In genomic region chr17:7001562-7001961, GRCh38 we compare ENCODE assay signal across 9 cellular contexts. TPM values are rescaled to one million over a fixed set of nuclear protein-coding genes. Genes with fewer than 3 reads are reported as not detected.
A peak's percentile ranks its signal among the peaks of the same experiment; 100 is the strongest.
DNase-seq lines count a peak whose midpoint lies in the region; ATAC-seq, FAIRE-seq and TF ChIP-seq lines count a peak whose summit lies in the region.
"Had no signal": no experiment of that assay in that cellular context is flagged by ENCODE, and none has a peak within 500 bp of the region (broad histone marks: within the 10 kb centered on the region; RNA-seq: fewer than 3 reads in every experiment).

No MANE protein-coding gene starts in this region.

- WGBS in small intestine, 3 donors: 54 to 81% (median 61%) methylated on average over 6 of the region's 6 CpGs

- DNase-seq in GM20000 (ENCODE audit: low spot score): no peak
- peak; percentile 64 for DNase-seq in activated T-cell treated with anti-CD3 and anti-CD28 coated beads, Interleukin-2, amount 50 U/mL, for 24 hours
- DNase-seq in iPS-NIHi11 (ENCODE audit: low spot score): peak; percentile 62
- DNase-seq in NCI-H2081 treated with DMSO at 0.1 percent for 48 hours (lab: John Stamatoyannopoulos, UW): no peak
- no peak for DNase-seq in MG63
- no peak for DNase-seq in small intestine

- no peaks in the 10 kb centered on the region for H3K27me3 ChIP-seq in MG63
- no peaks in the 10 kb centered on the region for H3K27me3 ChIP-seq in small intestine (ENCODE audit: control insufficient read depth in 2 of 2, insufficient read depth in 2 of 2, low read length in 2 of 2)

- peaks cover 71% of the 10 kb centered on the region for H3K36me3 Mint-ChIP-seq in activated T-cell treated with anti-CD3 and anti-CD28 coated beads, Interleukin-2, amount 50 U/mL, for 24 hours (ENCODE audit: low read depth)

- no peaks in the 10 kb centered on the region for H3K9me3 Mint-ChIP-seq in activated T-cell treated with anti-CD3 and anti-CD28 coated beads, Interleukin-2, amount 50 U/mL, for 24 hours
- H3K9me3 Mint-ChIP-seq: memory B cell had no signal

- FAIRE-seq in small intestine (lab: Jason Lieb, UNC): no peak

- peaks cover 15% of the 10 kb centered on the region for H3K4me1 Mint-ChIP-seq in activated T-cell treated with anti-CD3 and anti-CD28 coated beads, Interleukin-2, amount 50 U/mL, for 24 hours (ENCODE audit: low read depth)

- no peak for ATAC-seq in GM18868 (IDR thresholded peaks at IDR 0.05; ENCODE audit: unreplicated experiment)

- no peaks in the 10 kb centered on the region for H3K4me1 ChIP-seq in small intestine (ENCODE audit: control insufficient read depth in 2 of 2, insufficient read depth in 1 of 2, low read depth in 1 of 2, low read length in 1 of 2)

- H3K27ac ChIP-seq in 22Rv1 (no peak overlapping the region), small intestine (ENCODE audit: low read depth in 1 of 2, low read length in 1 of 2) (no peak overlapping the region)

- H3K4me3 Mint-ChIP-seq in activated T-cell treated with anti-CD3 and anti-CD28 coated beads, Interleukin-2, amount 50 U/mL, for 24 hours: no peak overlapping the region
- H3K4me3 Mint-ChIP-seq: memory B cell had no signal

- H3K36me3 ChIP-seq in MG63: no peaks in the 10 kb centered on the region; the same call in 1 of the 2 replicates
- H3K36me3 ChIP-seq in small intestine (ENCODE audit: control insufficient read depth in 2 of 2, insufficient read depth in 2 of 2, low read length in 2 of 2): peaks cover 12 to 20% of the 10 kb centered on the region in 2 donors

- no peaks in the 10 kb centered on the region for H3K27me3 Mint-ChIP-seq in activated T-cell treated with anti-CD3 and anti-CD28 coated beads, Interleukin-2, amount 50 U/mL, for 24 hours
- H3K27me3 Mint-ChIP-seq: memory B cell had no signal

- H3K27ac Mint-ChIP-seq in activated T-cell treated with anti-CD3 and anti-CD28 coated beads, Interleukin-2, amount 50 U/mL, for 24 hours: no peak overlapping the region
- H3K27ac Mint-ChIP-seq: memory B cell had no signal

- H3K9me3 ChIP-seq in MG63: no peaks in the 10 kb centered on the region
- H3K9me3 ChIP-seq in small intestine (ENCODE audit: control insufficient read depth, low read depth): no peaks in the 10 kb centered on the region

- H3K4me3 ChIP-seq in MG63 (no peak overlapping the region), small intestine (ENCODE audit: low read depth in 1 of 2, low read length in 2 of 2) (no peak overlapping the region)

- TF ChIP-seq CTCF in 22Rv1 (IDR thresholded peaks at IDR 0.05) (peak; percentile 83), GM20000 (IDR thresholded peaks at IDR 0.05; ENCODE audit: extremely low read depth, missing control alignments) (peak; percentile 38)

RNA-seq across cellular contexts. Expression of gene ALOX12, which starts 5.7 kb away (rescaled TPM):
- total RNA-seq in MG63 (2014; rRNA removed; shearing (Covaris generic); ENCODE audit: low replicate concordance): not detected in 2 replicates
- under 1 TPM in 1 of 3 donors, not detected in 2; 0.04 TPM for polyA plus RNA-seq in small intestine

RNA-seq across cellular contexts. Expression of gene RNASEK, which starts 10.9 kb away (rescaled TPM):
- total RNA-seq in MG63 (2014; rRNA removed; shearing (Covaris generic); ENCODE audit: low replicate concordance): 45.2 and 62.3 TPM in 2 replicates
- 100 to 1,000 TPM; 204 to 313 (median 302) TPM for polyA plus RNA-seq in small intestine

RNA-seq across cellular contexts. Expression of gene BCL6B, which starts 21.3 kb away (rescaled TPM):
- 0.36 TPM in 1 of 2 replicates, not detected in the other for total RNA-seq in MG63 (2014; rRNA removed; shearing (Covaris generic); ENCODE audit: low replicate concordance)
- polyA plus RNA-seq in small intestine: 1 to 10 TPM in 2 of 3 donors, under 1 TPM in 1; 0.45 to 8.7 (median 2.4) TPM

RNA-seq across cellular contexts. Expression of gene SLC16A13, which starts 34.3 kb away (rescaled TPM):
- total RNA-seq in MG63 (2014; rRNA removed; shearing (Covaris generic); ENCODE audit: low replicate concordance): 0.96 and 1.1 TPM in 2 replicates
- polyA plus RNA-seq in small intestine: 1 to 10 TPM; 1.8 to 8.0 (median 1.9) TPM

RNA-seq across cellular contexts. Expression of gene SLC16A11, which starts 42.3 kb away (rescaled TPM):
- total RNA-seq in MG63 (2014; rRNA removed; shearing (Covaris generic); ENCODE audit: low replicate concordance): not detected in 2 replicates
- 1 to 10 TPM in 1 of 3 donors, not detected in 2; 2.3 TPM for polyA plus RNA-seq in small intestine

Comparison
In these comparisons a context has a peak if more than half of its experiments do, and no peak if none do; other contexts are left out.
1. DNase-seq: peak in activated T-cell treated with anti-CD3 and anti-CD28 coated beads, Interleukin-2, amount 50 U/mL, for 24 hours (single experiment) and iPS-NIHi11 (single experiment); none in GM20000 (single experiment), NCI-H2081 treated with DMSO at 0.1 percent for 48 hours (single experiment), MG63 (single experiment) and small intestine (single experiment).